ENCODE assay signal across 2 cellular contexts in the genomic region with DNA sequence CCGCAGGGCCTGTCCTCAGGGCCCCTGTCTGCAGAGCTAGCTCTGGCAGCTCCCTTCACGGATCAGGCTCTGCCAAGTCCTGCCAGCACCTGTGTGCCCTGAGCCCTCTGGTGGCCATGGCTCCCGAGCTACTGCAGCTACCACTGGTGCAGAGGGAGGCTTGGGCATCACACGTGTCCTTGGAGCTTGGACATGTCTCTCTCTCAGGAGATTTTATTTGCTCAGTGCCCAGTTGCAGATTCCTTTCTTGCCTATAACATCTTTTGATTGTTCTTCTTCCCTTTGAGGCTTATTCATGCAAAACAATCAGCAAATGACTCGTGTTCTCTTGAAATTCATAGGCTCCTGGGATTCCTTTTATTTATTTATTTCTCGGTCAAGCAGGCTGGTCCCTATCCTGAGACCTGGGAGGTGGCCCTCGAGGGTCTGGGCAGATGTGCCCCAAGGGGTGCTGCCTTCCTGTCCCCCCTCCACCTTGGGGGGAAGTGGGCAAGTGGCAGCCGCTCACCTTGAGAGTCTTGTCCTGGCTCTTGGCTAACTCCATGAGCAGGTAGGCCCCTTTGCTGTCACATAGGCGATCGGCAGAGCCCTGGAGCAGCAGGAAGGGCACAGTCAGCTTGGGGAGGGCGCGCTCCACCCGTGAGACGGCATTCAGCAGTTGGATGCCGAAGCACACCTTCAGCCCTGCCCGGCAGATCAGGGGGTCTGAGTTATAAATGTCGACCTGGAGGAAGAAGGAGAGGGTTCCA.
TF ChIP-seq lines count a peak whose summit lies in the region.

No MANE protein-coding gene starts in this region.

TF ChIP-seq in GM12878, 131 proteins besides CTCF, POLR2A, EP300 and RAD21:
- TF ChIP-seq SMC3 (IDR thresholded peaks at IDR 0.05; ENCODE audit: borderline replicate concordance, low read length) (peak; percentile 28; the same call in 1 of the 2 replicates), SUZ12 (IDR thresholded peaks at IDR 0.05; ENCODE audit: unreplicated experiment) (no peak), MYB (IDR thresholded peaks at IDR 0.05; ENCODE audit: borderline replicate concordance, low read depth, low read length) (no peak), HDAC2 (IDR thresholded peaks at IDR 0.05) (no peak)
- TF ChIP-seq, protein P1, sequence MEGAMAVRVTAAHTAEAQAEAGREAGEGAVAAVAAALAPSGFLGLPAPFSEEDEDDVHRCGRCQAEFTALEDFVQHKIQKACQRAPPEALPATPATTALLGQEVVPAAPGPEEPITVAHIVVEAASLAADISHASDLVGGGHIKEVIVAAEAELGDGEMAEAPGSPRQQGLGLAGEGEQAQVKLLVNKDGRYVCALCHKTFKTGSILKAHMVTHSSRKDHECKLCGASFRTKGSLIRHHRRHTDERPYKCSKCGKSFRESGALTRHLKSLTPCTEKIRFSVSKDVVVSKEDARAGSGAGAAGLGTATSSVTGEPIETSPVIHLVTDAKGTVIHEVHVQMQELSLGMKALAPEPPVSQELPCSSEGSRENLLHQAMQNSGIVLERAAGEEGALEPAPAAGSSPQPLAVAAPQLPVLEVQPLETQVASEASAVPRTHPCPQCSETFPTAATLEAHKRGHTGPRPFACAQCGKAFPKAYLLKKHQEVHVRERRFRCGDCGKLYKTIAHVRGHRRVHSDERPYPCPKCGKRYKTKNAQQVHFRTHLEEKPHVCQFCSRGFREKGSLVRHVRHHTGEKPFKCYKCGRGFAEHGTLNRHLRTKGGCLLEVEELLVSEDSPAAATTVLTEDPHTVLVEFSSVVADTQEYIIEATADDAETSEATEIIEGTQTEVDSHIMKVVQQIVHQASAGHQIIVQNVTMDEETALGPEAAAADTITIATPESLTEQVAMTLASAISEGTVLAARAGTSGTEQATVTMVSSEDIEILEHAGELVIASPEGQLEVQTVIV (IDR thresholded peaks at IDR 0.05; ENCODE audit: borderline replicate concordance, partially characterized antibody), result no peak

TF ChIP-seq in HepG2, 621 proteins besides CTCF, POLR2A, EP300 and RAD21:
- TF ChIP-seq, protein P2, sequence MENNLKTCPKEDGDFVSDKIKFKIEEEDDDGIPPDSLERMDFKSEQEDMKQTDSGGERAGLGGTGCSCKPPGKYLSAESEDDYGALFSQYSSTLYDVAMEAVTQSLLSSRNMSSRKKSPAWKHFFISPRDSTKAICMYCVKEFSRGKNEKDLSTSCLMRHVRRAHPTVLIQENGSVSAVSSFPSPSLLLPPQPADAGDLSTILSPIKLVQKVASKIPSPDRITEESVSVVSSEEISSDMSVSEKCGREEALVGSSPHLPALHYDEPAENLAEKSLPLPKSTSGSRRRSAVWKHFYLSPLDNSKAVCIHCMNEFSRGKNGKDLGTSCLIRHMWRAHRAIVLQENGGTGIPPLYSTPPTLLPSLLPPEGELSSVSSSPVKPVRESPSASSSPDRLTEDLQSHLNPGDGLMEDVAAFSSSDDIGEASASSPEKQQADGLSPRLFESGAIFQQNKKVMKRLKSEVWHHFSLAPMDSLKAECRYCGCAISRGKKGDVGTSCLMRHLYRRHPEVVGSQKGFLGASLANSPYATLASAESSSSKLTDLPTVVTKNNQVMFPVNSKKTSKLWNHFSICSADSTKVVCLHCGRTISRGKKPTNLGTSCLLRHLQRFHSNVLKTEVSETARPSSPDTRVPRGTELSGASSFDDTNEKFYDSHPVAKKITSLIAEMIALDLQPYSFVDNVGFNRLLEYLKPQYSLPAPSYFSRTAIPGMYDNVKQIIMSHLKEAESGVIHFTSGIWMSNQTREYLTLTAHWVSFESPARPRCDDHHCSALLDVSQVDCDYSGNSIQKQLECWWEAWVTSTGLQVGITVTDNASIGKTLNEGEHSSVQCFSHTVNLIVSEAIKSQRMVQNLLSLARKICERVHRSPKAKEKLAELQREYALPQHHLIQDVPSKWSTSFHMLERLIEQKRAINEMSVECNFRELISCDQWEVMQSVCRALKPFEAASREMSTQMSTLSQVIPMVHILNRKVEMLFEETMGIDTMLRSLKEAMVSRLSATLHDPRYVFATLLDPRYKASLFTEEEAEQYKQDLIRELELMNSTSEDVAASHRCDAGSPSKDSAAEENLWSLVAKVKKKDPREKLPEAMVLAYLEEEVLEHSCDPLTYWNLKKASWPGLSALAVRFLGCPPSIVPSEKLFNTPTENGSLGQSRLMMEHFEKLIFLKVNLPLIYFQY (CRISPR knock-in tag; IDR thresholded peaks at IDR 0.05; ENCODE audit: borderline replicate concordance), result no peak
- peak; percentile 33 for TF ChIP-seq STAG1 (CRISPR knock-in tag; IDR thresholded peaks at IDR 0.05)
